Comparison of ENCODE assay signal across 8 cellular contexts in genomic region chr6:136792066-136792944, GRCh38. TPM values are rescaled to one million over a fixed set of nuclear protein-coding genes. Genes with fewer than 3 reads are reported as not detected.
DNase-seq lines count a peak whose midpoint lies in the region; ATAC-seq, FAIRE-seq and TF ChIP-seq lines count a peak whose summit lies in the region.

Gene MAP3K5 (minus strand): TSS chr6:136792477. CDS start chr6:136792157, 320 bp downstream.

- ATAC-seq in HG03064 (IDR thresholded peaks at IDR 0.05; ENCODE audit: low read depth, unreplicated experiment) = peak; percentile 55

- H3K79me2 ChIP-seq in mammary epithelial cell (ENCODE audit: insufficient read depth, low read length) (peaks cover 36% of the 10 kb centered on the region), keratinocyte (ENCODE audit: control insufficient read depth, insufficient read depth, low read length) (peaks cover 12% of the 10 kb centered on the region)

- TF ChIP-seq POLR2A in GM18526 (IDR thresholded peaks at IDR 0.05; ENCODE audit: extremely low read depth, insufficient read length) = peak; percentile 55

- H3K9ac ChIP-seq in mammary epithelial cell (ENCODE audit: insufficient read depth, low read length) (peak within 1 kb of the TSS; percentile 83), keratinocyte (ENCODE audit: control insufficient read depth, extremely low read depth, insufficient read depth, low read length) (peak within 1 kb of the TSS; percentile 95)

- H3K4me1 ChIP-seq in mammary epithelial cell (ENCODE audit: insufficient read depth, low read length) = peaks cover 23% of the 10 kb centered on the region
- H3K4me1 ChIP-seq in keratinocyte (ENCODE audit: control insufficient read depth, extremely low read depth, insufficient read depth, low read length) = peaks cover 14% of the 10 kb centered on the region

- H3K4me3 ChIP-seq in WI38 (ENCODE audit: low read depth, low read length) (peak within 1 kb of the TSS; percentile 93), mammary epithelial cell (replicated peaks in 1 of 3; ENCODE audit: insufficient read depth in 1 of 3, low read depth in 2 of 3, low read length in 3 of 3) (peak within 1 kb of the TSS; percentile 68 to 97 (median 79)), keratinocyte (ENCODE audit: control insufficient read depth in 2 of 3, extremely low read depth in 1 of 3, insufficient read depth in 2 of 3, low read depth in 1 of 3, low read length in 3 of 3) (peak within 1 kb of the TSS; percentile 85 to 93 (median 92))

- 5% methylated on average over 31 of the region's 108 CpGs for WGBS in mammary epithelial cell (ENCODE audit: low coverage, missing lambda C conversion rate)

- H3K9me1 ChIP-seq in keratinocyte (ENCODE audit: control insufficient read depth, extremely low read depth, insufficient read depth, low read length) = no peaks in the 10 kb centered on the region

- in situ Hi-C loops in ACHN (cut with HindIII; ENCODE audit: low pct_ligation_motif_present, low pct_unique_long_range_greater_than_20kb, low sequenced_read_pairs) = no loop called here
- in situ Hi-C loops in mammary epithelial cell (cut with MboI; ENCODE audit: low sequenced_read_pairs in 2 of 2) = loop anchor here (5.0 to 10.0 kb wide), 3 partner anchors 145 to 208 kb away; no protein-coding TSS in a partner anchor

- H3K27me3 ChIP-seq in mammary epithelial cell (ENCODE audit: insufficient read depth, low read length) (no peaks in the 10 kb centered on the region), keratinocyte (ENCODE audit: control insufficient read depth, extremely low read depth, insufficient read depth, low read length) (no peaks in the 10 kb centered on the region)

- DNase-seq in ACHN = peak; percentile 81
- peak; percentile 77 for DNase-seq in NCI-H2171 (lab: John Stamatoyannopoulos, UW)
- DNase-seq in mammary epithelial cell = peak; percentile 90
- peak; percentile 15 for DNase-seq in keratinocyte (ENCODE audit: low read depth, low spot score)
- peak; percentile 87 for DNase-seq in stimulated activated CD4-positive, alpha-beta T cell treated with anti-CD3 and anti-CD28 coated beads, Interleukin-15, amount 100 ng/mL, for 1 hour (ENCODE audit: low read depth in 1 of 2, low spot score in 1 of 2)

- FAIRE-seq in keratinocyte (lab: Jason Lieb, UNC) = no peak

- BruUV-seq in mammary epithelial cell (replicated peaks; lab: Mats Ljungman, UMichigan) = no TSS peak

- H3K9me3 ChIP-seq in mammary epithelial cell (replicated peaks; ENCODE audit: insufficient read depth, low read length) (no peaks in the 10 kb centered on the region), keratinocyte (ENCODE audit: control insufficient read depth, low read depth, low read length) (no peaks in the 10 kb centered on the region)

- H3K36me3 ChIP-seq in mammary epithelial cell (ENCODE audit: insufficient read depth, low read length) = no peaks in the 10 kb centered on the region
- H3K36me3 ChIP-seq in keratinocyte (ENCODE audit: control insufficient read depth in 2 of 2, extremely low read depth in 1 of 2, insufficient read depth in 2 of 2, low read length in 2 of 2) = no peaks in the 10 kb centered on the region

- peak within 1 kb of the TSS; percentile 82 for H3K27ac ChIP-seq in mammary epithelial cell (ENCODE audit: insufficient read depth, low read depth, low read length)
- H3K27ac ChIP-seq in keratinocyte (ENCODE audit: control insufficient read depth, insufficient read depth, low read length) = peak within 1 kb of the TSS; percentile 85

- CTCF ChIA-PET in mammary epithelial cell (lab: Charles Lee; ENCODE audit: low non-redundant PET) = interaction anchor here (0.5 to 1.9 kb wide), 19 partner anchors 11 to 221 kb away, joined by 3 to 154 read pairs (median 4); no protein-coding TSS in a partner anchor

- TF ChIP-seq CTCF in WI38 (IDR thresholded peaks at IDR 0.05; ENCODE audit: low read depth, low read length) (peak; percentile 18; the same call in 1 of the 2 replicates), mammary epithelial cell (conservative IDR thresholded peaks at IDR 0.05 in 1 of 2, IDR thresholded peaks at IDR 0.05 in 1 of 2; ENCODE audit: extremely low read depth in 1 of 2, insufficient read depth in 1 of 2, low read depth in 1 of 2, low read length in 2 of 2) (peak; percentile 50 to 73), keratinocyte (optimal IDR thresholded peaks at IDR 0.05 in 1 of 3, IDR thresholded peaks at IDR 0.05 in 1 of 3, conservative IDR thresholded peaks at IDR 0.05 in 1 of 3; ENCODE audit: extremely low read depth in 1 of 3, insufficient read depth in 2 of 3, low read length in 3 of 3) (peak; percentile 44 to 84 (median 76))

- intact Hi-C loops in mammary epithelial cell (cut with micrococcal nuclease) = loop anchor here (1.0 to 5.0 kb wide), 2 partner anchors 75 to 184 kb away; no protein-coding TSS in a partner anchor

- H3K4me2 ChIP-seq in mammary epithelial cell (ENCODE audit: insufficient read depth, low read depth, low read length) (peak within 1 kb of the TSS; percentile 87), keratinocyte (ENCODE audit: control insufficient read depth, extremely low read depth, insufficient read depth, low read depth, low read length) (peak within 1 kb of the TSS; percentile 82)

- no peaks in the 10 kb centered on the region for H4K20me1 ChIP-seq in mammary epithelial cell (ENCODE audit: insufficient read depth, low read length)
- no peaks in the 10 kb centered on the region for H4K20me1 ChIP-seq in keratinocyte (ENCODE audit: control insufficient read depth, extremely low read depth, insufficient read depth, low read length)

- dilution Hi-C loops in mammary epithelial cell (cut with HindIII; ENCODE audit: low sequenced_read_pairs) = no loop called here
- dilution Hi-C loops in keratinocyte (cut with MboI; ENCODE audit: extremely low pct_ligation_motif_present, low sequenced_read_pairs) = no loop called here

- H2AFZ ChIP-seq in mammary epithelial cell (ENCODE audit: low read depth, low read length) (peak within 1 kb of the TSS; percentile 99), keratinocyte (ENCODE audit: control insufficient read depth, low read length) (peak within 1 kb of the TSS; percentile 100)

RNA-seq across cellular contexts. Expression of gene MAP3K5, which starts in this region (rescaled TPM):
- 1 to 10 TPM; 4.2 to 8.8 TPM for total RNA-seq in mammary epithelial cell
- 2.4 TPM for polyA plus RNA-seq in mammary epithelial cell
- 3.3 TPM for polyA minus RNA-seq in mammary epithelial cell
- 2.5 to 3.4 TPM (median 2.5 TPM) in 3 replicates for polyA plus RNA-seq in keratinocyte
- polyA plus RNA-seq in keratinocyte (2011; ENCODE audit: low read depth) = 2.5 TPM
- polyA plus RNA-seq in keratinocyte (2011; cell fraction: cytosol; rRNA removed) = 1.5 and 2.4 TPM in 2 replicates
- polyA plus RNA-seq in keratinocyte (2011; cell fraction: nucleus; rRNA removed) = 3.5 TPM in 2 replicates
- 2.4 and 2.9 TPM in 2 replicates for polyA plus RNA-seq in keratinocyte (2012; ENCODE audit: low replicate concordance)
- 1.2 to 5.5 TPM (median 2.8 TPM) in 3 replicates for polyA minus RNA-seq in keratinocyte
- polyA minus RNA-seq in keratinocyte (2011; cell fraction: cytosol; rRNA and poly(A)+ RNA removed) = 2.3 TPM
- polyA minus RNA-seq in keratinocyte (2011; cell fraction: nucleus; rRNA and poly(A)+ RNA removed) = 3.4 and 5.9 TPM in 2 replicates

Comparison
In these comparisons a context has a peak if more than half of its experiments do, and no peak if none do; other contexts are left out.
1. Peak in every context shown above with its lines: DNase-seq, ATAC-seq, H3K4me3 ChIP-seq and H3K27ac ChIP-seq.
2. DNase-seq: peak in every context shown above with its lines; median percentile 90 in mammary epithelial cell; 87 in stimulated activated CD4-positive, alpha-beta T cell treated with anti-CD3 and anti-CD28 coated beads, Interleukin-15, amount 100 ng/mL, for 1 hour; 81 in ACHN; 77 in NCI-H2171; 15 in keratinocyte.
3. CTCF ChIP-seq: peak in every context shown above with its lines; median percentile 76 in keratinocyte; 62 in mammary epithelial cell; 18 in WI38.